In genomic region chr14:34310724-34311123, GRCh38 we compare ENCODE assay signal across 10 cellular contexts.
"Had no signal": no experiment of that assay in that cellular context is flagged by ENCODE, and none has a peak within 500 bp of the region (broad histone marks: within the 10 kb centered on the region; RNA-seq: fewer than 3 reads in every experiment).

No MANE protein-coding gene starts in this region.

- H3K27ac Mint-ChIP-seq: GM23338, H9, HFFc6 had no signal

- FAIRE-seq: H1, H54 had no signal

- DNase-seq: H9, HCEC 1CT, HFFc6, IMR-90, KBM-7 had no signal

- H3K9ac ChIP-seq: KMS-11 had no signal

- H2AFZ ChIP-seq: GM23338 had no signal

- H3K9me3 Mint-ChIP-seq: H9, HFFc6 had no signal

- H3K4me2 ChIP-seq: GM23338, KMS-11 had no signal

- ATAC-seq: GM23338 had no signal

- H3K4me3 ChIP-seq: GM23338 had no signal

- H3K4me3 Mint-ChIP-seq: GM23338, H9, HFFc6 had no signal

- H3K27ac ChIP-seq: HL-60, KMS-11 had no signal

- H3K4me1 Mint-ChIP-seq: GM23338, H9 had no signal
